In the genomic region with DNA sequence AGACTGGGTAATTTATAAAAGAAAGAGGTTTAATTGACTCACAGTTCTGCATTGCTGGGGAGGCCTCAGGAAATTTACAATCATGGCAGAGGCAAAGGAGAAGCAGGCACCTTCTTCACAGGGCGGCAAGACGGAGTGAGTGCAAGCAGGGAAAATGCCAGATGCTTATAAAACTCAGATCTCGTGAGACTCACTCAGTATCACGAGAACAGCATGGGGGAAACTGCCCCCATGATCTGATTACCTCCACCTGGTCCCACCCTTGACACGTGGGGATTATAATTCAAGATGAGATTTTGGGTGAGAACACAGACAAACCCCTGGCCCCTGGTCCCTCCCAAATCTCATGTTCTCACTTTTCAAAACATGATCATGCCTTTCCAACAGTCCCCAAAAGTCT, we compare ENCODE assay signal across 21 cellular contexts. TPM values are rescaled to one million over a fixed set of nuclear protein-coding genes. Genes with fewer than 3 reads are reported as not detected.
"Had no signal": no experiment of that assay in that cellular context is flagged by ENCODE, and none has a peak within 500 bp of the region (broad histone marks: within the 10 kb centered on the region; RNA-seq: fewer than 3 reads in every experiment).

No MANE protein-coding gene starts in this region.

RNA-seq across cellular contexts. Expression of gene DEFB118, which starts 4.1 kb away (rescaled TPM):
- total RNA-seq: activated naive CD4-positive, alpha-beta T cell treated with anti-CD3 and anti-CD28 coated beads for 36 hours; activated naive CD4-positive, alpha-beta T cell treated with anti-CD3 and anti-CD28 coated beads, Interleukin-2, amount 50 U/mL, for 72 hours; activated naive CD8-positive, alpha-beta T cell treated with anti-CD3 and anti-CD28 coated beads for 36 hours; activated naive CD8-positive, alpha-beta T cell treated with anti-CD3 and anti-CD28 coated beads, Interleukin-2, amount 10 ng/mL, durations not matched to agents 7 days and 5 days; activated T-cell treated with anti-CD3 and anti-CD28 coated beads, Interleukin-2, amount 50 U/mL, for 4 hours; activated T-cell treated with anti-CD3 and anti-CD28 coated beads, Interleukin-2, amount 50 U/mL, for 72 hours; activated T-helper 1 cell treated with anti-CD3 and anti-CD28 coated beads, Interleukin-12 subunit alpha, Interleukin-12 subunit beta, Interleukin-2, Interleukin-4 antibody, amounts not matched to agents 30 ng/mL and 10 ng/mL and 1 ng/mL, durations not matched to agents 14 hours and 24 hours and 36 hours; activated T-helper 17 cell treated with anti-CD3 and anti-CD28 coated beads, Interleukin-2, amount 50 U/mL, for 72 hours; activated T-helper 2 cell treated with anti-CD3 and anti-CD28 coated beads, Interferon-gamma antibody, Interleukin-2, Interleukin-4, amounts not matched to agents 10 μg/mL and 5 μg/mL and 100 μg/mL, durations not matched to agents 14 hours and 24 hours and 36 hours; adrenal gland; aorta; ascending aorta; astrocyte; body of pancreas; breast epithelium; bronchial epithelial cell; cardiac muscle cell; cardiac septum; cerebellum; chondrocyte had no signal
- polyA plus RNA-seq: adipose tissue, adrenal gland, aorta, cardiac muscle cell had no signal

RNA-seq across cellular contexts. Expression of gene DEFB119, which starts 26.1 kb away (rescaled TPM):
- total RNA-seq: activated naive CD4-positive, alpha-beta T cell treated with anti-CD3 and anti-CD28 coated beads for 36 hours; activated naive CD4-positive, alpha-beta T cell treated with anti-CD3 and anti-CD28 coated beads, Interleukin-2, amount 50 U/mL, for 72 hours; activated naive CD8-positive, alpha-beta T cell treated with anti-CD3 and anti-CD28 coated beads for 36 hours; activated naive CD8-positive, alpha-beta T cell treated with anti-CD3 and anti-CD28 coated beads, Interleukin-2, amount 10 ng/mL, durations not matched to agents 7 days and 5 days; activated T-cell treated with anti-CD3 and anti-CD28 coated beads, Interleukin-2, amount 50 U/mL, for 4 hours; activated T-cell treated with anti-CD3 and anti-CD28 coated beads, Interleukin-2, amount 50 U/mL, for 72 hours; activated T-helper 1 cell treated with anti-CD3 and anti-CD28 coated beads, Interleukin-12 subunit alpha, Interleukin-12 subunit beta, Interleukin-2, Interleukin-4 antibody, amounts not matched to agents 30 ng/mL and 10 ng/mL and 1 ng/mL, durations not matched to agents 14 hours and 24 hours and 36 hours; activated T-helper 17 cell treated with anti-CD3 and anti-CD28 coated beads, Interleukin-2, amount 50 U/mL, for 72 hours; activated T-helper 2 cell treated with anti-CD3 and anti-CD28 coated beads, Interferon-gamma antibody, Interleukin-2, Interleukin-4, amounts not matched to agents 10 μg/mL and 5 μg/mL and 100 μg/mL, durations not matched to agents 14 hours and 24 hours and 36 hours; adrenal gland; aorta; ascending aorta; astrocyte; body of pancreas; breast epithelium; bronchial epithelial cell; cardiac muscle cell; cardiac septum; cerebellum; chondrocyte had no signal
- polyA plus RNA-seq: adipose tissue, adrenal gland, aorta, cardiac muscle cell had no signal

RNA-seq across cellular contexts. Expression of gene DEFB121, which starts 41.7 kb away (rescaled TPM):
- total RNA-seq: activated naive CD4-positive, alpha-beta T cell treated with anti-CD3 and anti-CD28 coated beads for 36 hours; activated naive CD4-positive, alpha-beta T cell treated with anti-CD3 and anti-CD28 coated beads, Interleukin-2, amount 50 U/mL, for 72 hours; activated naive CD8-positive, alpha-beta T cell treated with anti-CD3 and anti-CD28 coated beads for 36 hours; activated naive CD8-positive, alpha-beta T cell treated with anti-CD3 and anti-CD28 coated beads, Interleukin-2, amount 10 ng/mL, durations not matched to agents 7 days and 5 days; activated T-cell treated with anti-CD3 and anti-CD28 coated beads, Interleukin-2, amount 50 U/mL, for 4 hours; activated T-cell treated with anti-CD3 and anti-CD28 coated beads, Interleukin-2, amount 50 U/mL, for 72 hours; activated T-helper 1 cell treated with anti-CD3 and anti-CD28 coated beads, Interleukin-12 subunit alpha, Interleukin-12 subunit beta, Interleukin-2, Interleukin-4 antibody, amounts not matched to agents 30 ng/mL and 10 ng/mL and 1 ng/mL, durations not matched to agents 14 hours and 24 hours and 36 hours; activated T-helper 17 cell treated with anti-CD3 and anti-CD28 coated beads, Interleukin-2, amount 50 U/mL, for 72 hours; activated T-helper 2 cell treated with anti-CD3 and anti-CD28 coated beads, Interferon-gamma antibody, Interleukin-2, Interleukin-4, amounts not matched to agents 10 μg/mL and 5 μg/mL and 100 μg/mL, durations not matched to agents 14 hours and 24 hours and 36 hours; adrenal gland; aorta; ascending aorta; astrocyte; body of pancreas; breast epithelium; bronchial epithelial cell; cardiac muscle cell; cardiac septum; cerebellum; chondrocyte had no signal
- polyA plus RNA-seq: adipose tissue, adrenal gland, aorta, cardiac muscle cell had no signal

RNA-seq across cellular contexts. Expression of gene DEFB116, which starts 55.9 kb away (rescaled TPM):
- total RNA-seq: activated naive CD4-positive, alpha-beta T cell treated with anti-CD3 and anti-CD28 coated beads for 36 hours; activated naive CD4-positive, alpha-beta T cell treated with anti-CD3 and anti-CD28 coated beads, Interleukin-2, amount 50 U/mL, for 72 hours; activated naive CD8-positive, alpha-beta T cell treated with anti-CD3 and anti-CD28 coated beads for 36 hours; activated naive CD8-positive, alpha-beta T cell treated with anti-CD3 and anti-CD28 coated beads, Interleukin-2, amount 10 ng/mL, durations not matched to agents 7 days and 5 days; activated T-cell treated with anti-CD3 and anti-CD28 coated beads, Interleukin-2, amount 50 U/mL, for 4 hours; activated T-cell treated with anti-CD3 and anti-CD28 coated beads, Interleukin-2, amount 50 U/mL, for 72 hours; activated T-helper 1 cell treated with anti-CD3 and anti-CD28 coated beads, Interleukin-12 subunit alpha, Interleukin-12 subunit beta, Interleukin-2, Interleukin-4 antibody, amounts not matched to agents 30 ng/mL and 10 ng/mL and 1 ng/mL, durations not matched to agents 14 hours and 24 hours and 36 hours; activated T-helper 17 cell treated with anti-CD3 and anti-CD28 coated beads, Interleukin-2, amount 50 U/mL, for 72 hours; activated T-helper 2 cell treated with anti-CD3 and anti-CD28 coated beads, Interferon-gamma antibody, Interleukin-2, Interleukin-4, amounts not matched to agents 10 μg/mL and 5 μg/mL and 100 μg/mL, durations not matched to agents 14 hours and 24 hours and 36 hours; adrenal gland; aorta; ascending aorta; astrocyte; body of pancreas; breast epithelium; bronchial epithelial cell; cardiac muscle cell; cardiac septum; cerebellum; chondrocyte had no signal
- polyA plus RNA-seq: adipose tissue, adrenal gland, aorta, cardiac muscle cell had no signal
